1 cellular context compared by ENCODE assay signal in the genomic region with DNA sequence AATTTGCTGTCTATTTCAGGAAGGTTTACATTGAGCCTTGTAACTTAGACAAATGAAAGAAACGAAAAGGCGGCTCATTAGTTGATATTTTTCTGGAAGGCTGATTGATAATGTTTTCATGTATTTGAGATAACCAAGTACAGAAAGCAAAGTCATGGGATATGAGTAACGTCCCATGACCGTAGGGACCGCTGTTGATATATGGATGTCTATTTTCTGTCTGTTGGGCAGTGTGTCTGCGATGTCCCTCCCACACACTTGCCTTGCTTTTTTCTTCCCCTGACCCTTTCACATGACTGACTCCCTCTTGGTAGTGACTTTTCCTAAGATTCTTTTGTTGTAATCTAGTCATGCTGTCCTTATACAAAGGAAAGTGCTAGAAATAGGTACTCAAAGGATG.
A peak's percentile ranks its signal among the peaks of the same experiment; 100 is the strongest.
TF ChIP-seq lines count a peak whose summit lies in the region.

No MANE protein-coding gene starts in this region.

TF ChIP-seq in K562, 482 proteins besides CTCF, POLR2A, EP300 and RAD21 (continued from another document and continues in another):
- TF ChIP-seq, protein P1, sequence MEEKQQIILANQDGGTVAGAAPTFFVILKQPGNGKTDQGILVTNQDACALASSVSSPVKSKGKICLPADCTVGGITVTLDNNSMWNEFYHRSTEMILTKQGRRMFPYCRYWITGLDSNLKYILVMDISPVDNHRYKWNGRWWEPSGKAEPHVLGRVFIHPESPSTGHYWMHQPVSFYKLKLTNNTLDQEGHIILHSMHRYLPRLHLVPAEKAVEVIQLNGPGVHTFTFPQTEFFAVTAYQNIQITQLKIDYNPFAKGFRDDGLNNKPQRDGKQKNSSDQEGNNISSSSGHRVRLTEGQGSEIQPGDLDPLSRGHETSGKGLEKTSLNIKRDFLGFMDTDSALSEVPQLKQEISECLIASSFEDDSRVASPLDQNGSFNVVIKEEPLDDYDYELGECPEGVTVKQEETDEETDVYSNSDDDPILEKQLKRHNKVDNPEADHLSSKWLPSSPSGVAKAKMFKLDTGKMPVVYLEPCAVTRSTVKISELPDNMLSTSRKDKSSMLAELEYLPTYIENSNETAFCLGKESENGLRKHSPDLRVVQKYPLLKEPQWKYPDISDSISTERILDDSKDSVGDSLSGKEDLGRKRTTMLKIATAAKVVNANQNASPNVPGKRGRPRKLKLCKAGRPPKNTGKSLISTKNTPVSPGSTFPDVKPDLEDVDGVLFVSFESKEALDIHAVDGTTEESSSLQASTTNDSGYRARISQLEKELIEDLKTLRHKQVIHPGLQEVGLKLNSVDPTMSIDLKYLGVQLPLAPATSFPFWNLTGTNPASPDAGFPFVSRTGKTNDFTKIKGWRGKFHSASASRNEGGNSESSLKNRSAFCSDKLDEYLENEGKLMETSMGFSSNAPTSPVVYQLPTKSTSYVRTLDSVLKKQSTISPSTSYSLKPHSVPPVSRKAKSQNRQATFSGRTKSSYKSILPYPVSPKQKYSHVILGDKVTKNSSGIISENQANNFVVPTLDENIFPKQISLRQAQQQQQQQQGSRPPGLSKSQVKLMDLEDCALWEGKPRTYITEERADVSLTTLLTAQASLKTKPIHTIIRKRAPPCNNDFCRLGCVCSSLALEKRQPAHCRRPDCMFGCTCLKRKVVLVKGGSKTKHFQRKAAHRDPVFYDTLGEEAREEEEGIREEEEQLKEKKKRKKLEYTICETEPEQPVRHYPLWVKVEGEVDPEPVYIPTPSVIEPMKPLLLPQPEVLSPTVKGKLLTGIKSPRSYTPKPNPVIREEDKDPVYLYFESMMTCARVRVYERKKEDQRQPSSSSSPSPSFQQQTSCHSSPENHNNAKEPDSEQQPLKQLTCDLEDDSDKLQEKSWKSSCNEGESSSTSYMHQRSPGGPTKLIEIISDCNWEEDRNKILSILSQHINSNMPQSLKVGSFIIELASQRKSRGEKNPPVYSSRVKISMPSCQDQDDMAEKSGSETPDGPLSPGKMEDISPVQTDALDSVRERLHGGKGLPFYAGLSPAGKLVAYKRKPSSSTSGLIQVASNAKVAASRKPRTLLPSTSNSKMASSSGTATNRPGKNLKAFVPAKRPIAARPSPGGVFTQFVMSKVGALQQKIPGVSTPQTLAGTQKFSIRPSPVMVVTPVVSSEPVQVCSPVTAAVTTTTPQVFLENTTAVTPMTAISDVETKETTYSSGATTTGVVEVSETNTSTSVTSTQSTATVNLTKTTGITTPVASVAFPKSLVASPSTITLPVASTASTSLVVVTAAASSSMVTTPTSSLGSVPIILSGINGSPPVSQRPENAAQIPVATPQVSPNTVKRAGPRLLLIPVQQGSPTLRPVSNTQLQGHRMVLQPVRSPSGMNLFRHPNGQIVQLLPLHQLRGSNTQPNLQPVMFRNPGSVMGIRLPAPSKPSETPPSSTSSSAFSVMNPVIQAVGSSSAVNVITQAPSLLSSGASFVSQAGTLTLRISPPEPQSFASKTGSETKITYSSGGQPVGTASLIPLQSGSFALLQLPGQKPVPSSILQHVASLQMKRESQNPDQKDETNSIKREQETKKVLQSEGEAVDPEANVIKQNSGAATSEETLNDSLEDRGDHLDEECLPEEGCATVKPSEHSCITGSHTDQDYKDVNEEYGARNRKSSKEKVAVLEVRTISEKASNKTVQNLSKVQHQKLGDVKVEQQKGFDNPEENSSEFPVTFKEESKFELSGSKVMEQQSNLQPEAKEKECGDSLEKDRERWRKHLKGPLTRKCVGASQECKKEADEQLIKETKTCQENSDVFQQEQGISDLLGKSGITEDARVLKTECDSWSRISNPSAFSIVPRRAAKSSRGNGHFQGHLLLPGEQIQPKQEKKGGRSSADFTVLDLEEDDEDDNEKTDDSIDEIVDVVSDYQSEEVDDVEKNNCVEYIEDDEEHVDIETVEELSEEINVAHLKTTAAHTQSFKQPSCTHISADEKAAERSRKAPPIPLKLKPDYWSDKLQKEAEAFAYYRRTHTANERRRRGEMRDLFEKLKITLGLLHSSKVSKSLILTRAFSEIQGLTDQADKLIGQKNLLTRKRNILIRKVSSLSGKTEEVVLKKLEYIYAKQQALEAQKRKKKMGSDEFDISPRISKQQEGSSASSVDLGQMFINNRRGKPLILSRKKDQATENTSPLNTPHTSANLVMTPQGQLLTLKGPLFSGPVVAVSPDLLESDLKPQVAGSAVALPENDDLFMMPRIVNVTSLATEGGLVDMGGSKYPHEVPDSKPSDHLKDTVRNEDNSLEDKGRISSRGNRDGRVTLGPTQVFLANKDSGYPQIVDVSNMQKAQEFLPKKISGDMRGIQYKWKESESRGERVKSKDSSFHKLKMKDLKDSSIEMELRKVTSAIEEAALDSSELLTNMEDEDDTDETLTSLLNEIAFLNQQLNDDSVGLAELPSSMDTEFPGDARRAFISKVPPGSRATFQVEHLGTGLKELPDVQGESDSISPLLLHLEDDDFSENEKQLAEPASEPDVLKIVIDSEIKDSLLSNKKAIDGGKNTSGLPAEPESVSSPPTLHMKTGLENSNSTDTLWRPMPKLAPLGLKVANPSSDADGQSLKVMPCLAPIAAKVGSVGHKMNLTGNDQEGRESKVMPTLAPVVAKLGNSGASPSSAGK (IDR thresholded peaks at IDR 0.05): no peak
- TF ChIP-seq ZNF282 (CRISPR knock-in tag; IDR thresholded peaks at IDR 0.05) (no peak), NFYB (IDR thresholded peaks at IDR 0.05; ENCODE audit: extremely low read depth, insufficient read length) (no peak), NFXL1 (CRISPR knock-in tag; IDR thresholded peaks at IDR 0.05) (no peak), ZNF589 (CRISPR knock-in tag; IDR thresholded peaks at IDR 0.05; ENCODE audit: low read depth) (0 out of 2 replicates have a peak, but pooled peaks have one; percentile 63), SREBF1 (IDR thresholded peaks at IDR 0.05; ENCODE audit: borderline replicate concordance, low read depth, low read length) (no peak), ZNF324 (CRISPR knock-in tag; IDR thresholded peaks at IDR 0.05) (no peak), GTF2F1 (IDR thresholded peaks at IDR 0.05; ENCODE audit: low read depth, low read length) (no peak), BRD9 (IDR thresholded peaks at IDR 0.05; ENCODE audit: low read depth, partially characterized antibody) (no peak), ZNF778 (CRISPR knock-in tag; IDR thresholded peaks at IDR 0.05) (no peak), CBFA2T3 (IDR thresholded peaks at IDR 0.05) (peak; percentile 53), ZNF696 (CRISPR knock-in tag; conservative IDR thresholded peaks at IDR 0.05) (no peak), MCM2 (IDR thresholded peaks at IDR 0.05; ENCODE audit: low read depth) (no peak), JUND (IDR thresholded peaks at IDR 0.05; ENCODE audit: borderline replicate concordance, low read depth, low read length) (peak; percentile 75), JUND (tag; IDR thresholded peaks at IDR 0.05; ENCODE audit: borderline replicate concordance, low read depth, low read length) (peak; percentile 77; the same call in 1 of the 3 replicates), SMARCB1 (IDR thresholded peaks at IDR 0.05; ENCODE audit: insufficient read length, low read depth) (no peak), PHF20 (IDR thresholded peaks at IDR 0.05; ENCODE audit: partially characterized antibody) (no peak), CSDE1 (IDR thresholded peaks at IDR 0.05) (no peak), ZKSCAN3 (CRISPR knock-in tag; IDR thresholded peaks at IDR 0.05) (no peak)
- TF ChIP-seq, protein P2, sequence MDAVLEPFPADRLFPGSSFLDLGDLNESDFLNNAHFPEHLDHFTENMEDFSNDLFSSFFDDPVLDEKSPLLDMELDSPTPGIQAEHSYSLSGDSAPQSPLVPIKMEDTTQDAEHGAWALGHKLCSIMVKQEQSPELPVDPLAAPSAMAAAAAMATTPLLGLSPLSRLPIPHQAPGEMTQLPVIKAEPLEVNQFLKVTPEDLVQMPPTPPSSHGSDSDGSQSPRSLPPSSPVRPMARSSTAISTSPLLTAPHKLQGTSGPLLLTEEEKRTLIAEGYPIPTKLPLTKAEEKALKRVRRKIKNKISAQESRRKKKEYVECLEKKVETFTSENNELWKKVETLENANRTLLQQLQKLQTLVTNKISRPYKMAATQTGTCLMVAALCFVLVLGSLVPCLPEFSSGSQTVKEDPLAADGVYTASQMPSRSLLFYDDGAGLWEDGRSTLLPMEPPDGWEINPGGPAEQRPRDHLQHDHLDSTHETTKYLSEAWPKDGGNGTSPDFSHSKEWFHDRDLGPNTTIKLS (IDR thresholded peaks at IDR 0.05; ENCODE audit: borderline replicate concordance, low read depth): no peak; the same call in 1 of the 2 replicates
- TF ChIP-seq, protein P3, sequence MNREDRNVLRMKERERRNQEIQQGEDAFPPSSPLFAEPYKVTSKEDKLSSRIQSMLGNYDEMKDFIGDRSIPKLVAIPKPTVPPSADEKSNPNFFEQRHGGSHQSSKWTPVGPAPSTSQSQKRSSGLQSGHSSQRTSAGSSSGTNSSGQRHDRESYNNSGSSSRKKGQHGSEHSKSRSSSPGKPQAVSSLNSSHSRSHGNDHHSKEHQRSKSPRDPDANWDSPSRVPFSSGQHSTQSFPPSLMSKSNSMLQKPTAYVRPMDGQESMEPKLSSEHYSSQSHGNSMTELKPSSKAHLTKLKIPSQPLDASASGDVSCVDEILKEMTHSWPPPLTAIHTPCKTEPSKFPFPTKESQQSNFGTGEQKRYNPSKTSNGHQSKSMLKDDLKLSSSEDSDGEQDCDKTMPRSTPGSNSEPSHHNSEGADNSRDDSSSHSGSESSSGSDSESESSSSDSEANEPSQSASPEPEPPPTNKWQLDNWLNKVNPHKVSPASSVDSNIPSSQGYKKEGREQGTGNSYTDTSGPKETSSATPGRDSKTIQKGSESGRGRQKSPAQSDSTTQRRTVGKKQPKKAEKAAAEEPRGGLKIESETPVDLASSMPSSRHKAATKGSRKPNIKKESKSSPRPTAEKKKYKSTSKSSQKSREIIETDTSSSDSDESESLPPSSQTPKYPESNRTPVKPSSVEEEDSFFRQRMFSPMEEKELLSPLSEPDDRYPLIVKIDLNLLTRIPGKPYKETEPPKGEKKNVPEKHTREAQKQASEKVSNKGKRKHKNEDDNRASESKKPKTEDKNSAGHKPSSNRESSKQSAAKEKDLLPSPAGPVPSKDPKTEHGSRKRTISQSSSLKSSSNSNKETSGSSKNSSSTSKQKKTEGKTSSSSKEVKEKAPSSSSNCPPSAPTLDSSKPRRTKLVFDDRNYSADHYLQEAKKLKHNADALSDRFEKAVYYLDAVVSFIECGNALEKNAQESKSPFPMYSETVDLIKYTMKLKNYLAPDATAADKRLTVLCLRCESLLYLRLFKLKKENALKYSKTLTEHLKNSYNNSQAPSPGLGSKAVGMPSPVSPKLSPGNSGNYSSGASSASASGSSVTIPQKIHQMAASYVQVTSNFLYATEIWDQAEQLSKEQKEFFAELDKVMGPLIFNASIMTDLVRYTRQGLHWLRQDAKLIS (CRISPR knock-in tag; IDR thresholded peaks at IDR 0.05): no peak
- TF ChIP-seq, protein P4, sequence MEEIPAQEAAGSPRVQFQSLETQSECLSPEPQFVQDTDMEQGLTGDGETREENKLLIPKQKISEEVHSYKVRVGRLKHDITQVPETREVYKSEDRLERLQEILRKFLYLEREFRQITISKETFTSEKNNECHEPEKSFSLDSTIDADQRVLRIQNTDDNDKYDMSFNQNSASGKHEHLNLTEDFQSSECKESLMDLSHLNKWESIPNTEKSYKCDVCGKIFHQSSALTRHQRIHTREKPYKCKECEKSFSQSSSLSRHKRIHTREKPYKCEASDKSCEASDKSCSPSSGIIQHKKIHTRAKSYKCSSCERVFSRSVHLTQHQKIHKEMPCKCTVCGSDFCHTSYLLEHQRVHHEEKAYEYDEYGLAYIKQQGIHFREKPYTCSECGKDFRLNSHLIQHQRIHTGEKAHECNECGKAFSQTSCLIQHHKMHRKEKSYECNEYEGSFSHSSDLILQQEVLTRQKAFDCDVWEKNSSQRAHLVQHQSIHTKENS (CRISPR knock-in tag; IDR thresholded peaks at IDR 0.05): no peak
- TF ChIP-seq, protein P5, sequence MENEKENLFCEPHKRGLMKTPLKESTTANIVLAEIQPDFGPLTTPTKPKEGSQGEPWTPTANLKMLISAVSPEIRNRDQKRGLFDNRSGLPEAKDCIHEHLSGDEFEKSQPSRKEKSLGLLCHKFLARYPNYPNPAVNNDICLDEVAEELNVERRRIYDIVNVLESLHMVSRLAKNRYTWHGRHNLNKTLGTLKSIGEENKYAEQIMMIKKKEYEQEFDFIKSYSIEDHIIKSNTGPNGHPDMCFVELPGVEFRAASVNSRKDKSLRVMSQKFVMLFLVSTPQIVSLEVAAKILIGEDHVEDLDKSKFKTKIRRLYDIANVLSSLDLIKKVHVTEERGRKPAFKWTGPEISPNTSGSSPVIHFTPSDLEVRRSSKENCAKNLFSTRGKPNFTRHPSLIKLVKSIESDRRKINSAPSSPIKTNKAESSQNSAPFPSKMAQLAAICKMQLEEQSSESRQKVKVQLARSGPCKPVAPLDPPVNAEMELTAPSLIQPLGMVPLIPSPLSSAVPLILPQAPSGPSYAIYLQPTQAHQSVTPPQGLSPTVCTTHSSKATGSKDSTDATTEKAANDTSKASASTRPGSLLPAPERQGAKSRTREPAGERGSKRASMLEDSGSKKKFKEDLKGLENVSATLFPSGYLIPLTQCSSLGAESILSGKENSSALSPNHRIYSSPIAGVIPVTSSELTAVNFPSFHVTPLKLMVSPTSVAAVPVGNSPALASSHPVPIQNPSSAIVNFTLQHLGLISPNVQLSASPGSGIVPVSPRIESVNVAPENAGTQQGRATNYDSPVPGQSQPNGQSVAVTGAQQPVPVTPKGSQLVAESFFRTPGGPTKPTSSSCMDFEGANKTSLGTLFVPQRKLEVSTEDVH (IDR thresholded peaks at IDR 0.05; ENCODE audit: low read depth, partially characterized antibody): no peak
- TF ChIP-seq, protein P6, sequence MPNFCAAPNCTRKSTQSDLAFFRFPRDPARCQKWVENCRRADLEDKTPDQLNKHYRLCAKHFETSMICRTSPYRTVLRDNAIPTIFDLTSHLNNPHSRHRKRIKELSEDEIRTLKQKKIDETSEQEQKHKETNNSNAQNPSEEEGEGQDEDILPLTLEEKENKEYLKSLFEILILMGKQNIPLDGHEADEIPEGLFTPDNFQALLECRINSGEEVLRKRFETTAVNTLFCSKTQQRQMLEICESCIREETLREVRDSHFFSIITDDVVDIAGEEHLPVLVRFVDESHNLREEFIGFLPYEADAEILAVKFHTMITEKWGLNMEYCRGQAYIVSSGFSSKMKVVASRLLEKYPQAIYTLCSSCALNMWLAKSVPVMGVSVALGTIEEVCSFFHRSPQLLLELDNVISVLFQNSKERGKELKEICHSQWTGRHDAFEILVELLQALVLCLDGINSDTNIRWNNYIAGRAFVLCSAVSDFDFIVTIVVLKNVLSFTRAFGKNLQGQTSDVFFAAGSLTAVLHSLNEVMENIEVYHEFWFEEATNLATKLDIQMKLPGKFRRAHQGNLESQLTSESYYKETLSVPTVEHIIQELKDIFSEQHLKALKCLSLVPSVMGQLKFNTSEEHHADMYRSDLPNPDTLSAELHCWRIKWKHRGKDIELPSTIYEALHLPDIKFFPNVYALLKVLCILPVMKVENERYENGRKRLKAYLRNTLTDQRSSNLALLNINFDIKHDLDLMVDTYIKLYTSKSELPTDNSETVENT (CRISPR knock-in tag; IDR thresholded peaks at IDR 0.05): no peak
- TF ChIP-seq, protein P7, sequence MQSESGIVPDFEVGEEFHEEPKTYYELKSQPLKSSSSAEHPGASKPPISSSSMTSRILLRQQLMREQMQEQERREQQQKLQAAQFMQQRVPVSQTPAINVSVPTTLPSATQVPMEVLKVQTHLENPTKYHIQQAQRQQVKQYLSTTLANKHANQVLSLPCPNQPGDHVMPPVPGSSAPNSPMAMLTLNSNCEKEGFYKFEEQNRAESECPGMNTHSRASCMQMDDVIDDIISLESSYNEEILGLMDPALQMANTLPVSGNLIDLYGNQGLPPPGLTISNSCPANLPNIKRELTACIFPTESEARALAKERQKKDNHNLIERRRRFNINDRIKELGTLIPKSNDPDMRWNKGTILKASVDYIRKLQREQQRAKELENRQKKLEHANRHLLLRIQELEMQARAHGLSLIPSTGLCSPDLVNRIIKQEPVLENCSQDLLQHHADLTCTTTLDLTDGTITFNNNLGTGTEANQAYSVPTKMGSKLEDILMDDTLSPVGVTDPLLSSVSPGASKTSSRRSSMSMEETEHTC (IDR thresholded peaks at IDR 0.05): peak; percentile 84
